Comparison of ENCODE assay signal across 8 cellular contexts in genomic region chr3:14143271-14143605, GRCh38. TPM values are rescaled to one million over a fixed set of nuclear protein-coding genes. Genes with fewer than 3 reads are reported as not detected.
A peak's percentile ranks its signal among the peaks of the same experiment; 100 is the strongest.
DNase-seq lines count a peak whose midpoint lies in the region; ATAC-seq and TF ChIP-seq lines count a peak whose summit lies in the region.

No MANE protein-coding gene starts in this region.

- H3K9me3 Mint-ChIP-seq in activated CD8-positive, alpha-beta T cell treated with anti-CD3 and anti-CD28 coated beads for 36 hours = no peaks in the 10 kb centered on the region
- H3K9me3 Mint-ChIP-seq in stimulated activated memory B cell treated with anti-CD40 and anti-IgM and Interleukin-4, amounts not matched to agents 10 μg/mL and 1 μg/mL and 100 μg/mL, for 72 hours = no peaks in the 10 kb centered on the region

- no peaks in the 10 kb centered on the region for H3K27me3 ChIP-seq in aorta (ENCODE audit: control insufficient read depth in 1 of 2, insufficient read depth in 2 of 2, low read length in 1 of 2)

- peaks cover 43% of the 10 kb centered on the region for H3K4me1 Mint-ChIP-seq in activated CD8-positive, alpha-beta T cell treated with anti-CD3 and anti-CD28 coated beads for 36 hours (ENCODE audit: low read depth)
- H3K4me1 Mint-ChIP-seq in stimulated activated memory B cell treated with anti-CD40 and anti-IgM and Interleukin-4, amounts not matched to agents 10 μg/mL and 1 μg/mL and 100 μg/mL, for 72 hours = peaks cover 23% of the 10 kb centered on the region

- no peaks in the 10 kb centered on the region for H3K27me3 Mint-ChIP-seq in activated CD8-positive, alpha-beta T cell treated with anti-CD3 and anti-CD28 coated beads for 36 hours
- H3K27me3 Mint-ChIP-seq in stimulated activated memory B cell treated with anti-CD40 and anti-IgM and Interleukin-4, amounts not matched to agents 10 μg/mL and 1 μg/mL and 100 μg/mL, for 72 hours = no peaks in the 10 kb centered on the region

- WGBS in aorta, 2 donors = 19 to 20% methylated on average over 4 of the region's 4 CpGs

- H3K4me3 Mint-ChIP-seq in activated CD8-positive, alpha-beta T cell treated with anti-CD3 and anti-CD28 coated beads for 36 hours = no peak overlapping the region
- H3K4me3 Mint-ChIP-seq in stimulated activated memory B cell treated with anti-CD40 and anti-IgM and Interleukin-4, amounts not matched to agents 10 μg/mL and 1 μg/mL and 100 μg/mL, for 72 hours = no peak overlapping the region

- no peaks in the 10 kb centered on the region for H3K9me3 ChIP-seq in HEK293 (ENCODE audit: control insufficient read depth, insufficient read depth, low read depth, low read length)
- H3K9me3 ChIP-seq in aorta (ENCODE audit: control insufficient read depth, low read length) = no peaks in the 10 kb centered on the region

- H3K4me1 ChIP-seq in HEK293 (ENCODE audit: control insufficient read depth, insufficient read depth, low read length) (peaks cover 11% of the 10 kb centered on the region), aorta (ENCODE audit: control insufficient read depth in 1 of 2, insufficient read depth in 2 of 2, low read length in 2 of 2) (peaks cover 3 to 4% of the 10 kb centered on the region in 2 donors)

- H3K36me3 ChIP-seq in HEK293 (ENCODE audit: control insufficient read depth in 2 of 2, insufficient read depth in 1 of 2, low read length in 2 of 2) = peaks cover 0 to 78% of the 10 kb centered on the region in 2 experiments; a peak in 1 of 3 replicates
- peaks cover 0 to 4% of the 10 kb centered on the region in 2 donors for H3K36me3 ChIP-seq in aorta (ENCODE audit: control insufficient read depth in 1 of 2, insufficient read depth in 2 of 2, low read length in 1 of 2)

- ATAC-seq in activated CD8-positive, alpha-beta T cell treated with anti-CD3 and anti-CD28 coated beads for 36 hours = no peak
- no peak for ATAC-seq in stimulated activated memory B cell treated with anti-CD40 and anti-IgM and Interleukin-4, amounts not matched to agents 10 μg/mL and 1 μg/mL and 100 μg/mL, for 72 hours
- no peak for ATAC-seq in aorta (ENCODE audit: low FRiP score)

- POLR2A ChIA-PET in HEK293 (lab: Yijun Ruan, JAX) = interaction anchor here (1.5 to 3.6 kb wide), 2 partner anchors 12 to 35 kb away, joined by 4 to 12 read pairs; partner anchors contain the start of genes LSM3 and XPC
- POLR2A ChIA-PET in activated CD8-positive, alpha-beta T cell treated with anti-CD3 and anti-CD28 coated beads for 36 hours (lab: Charles Lee) = interaction anchor here (0.7 to 3.7 kb wide), 3 partner anchors 10 to 878 kb away, joined by 3 to 23 read pairs (median 11); partner anchors contain the start of genes CHCHD4 and TMEM43

- DNase-seq in activated CD8-positive, alpha-beta T cell treated with anti-CD3 and anti-CD28 coated beads for 36 hours = no peak
- DNase-seq in fibroblast of the aortic adventitia (ENCODE audit: low read depth) (peak; percentile 68), aorta (no peak), SIG-M5 treated with dmso at 0.1 percent for 504 hours (lab: John Stamatoyannopoulos, UW; ENCODE audit: unreplicated experiment) (no peak), SK-N-DZ (ENCODE audit: low spot score) (no peak)
- DNase-seq in activated CD4-positive, CD25-positive, alpha-beta regulatory T cell treated with anti-CD3 and anti-CD28 coated beads, Interleukin-2, amount 50 U/mL, for 72 hours = no peak

- peaks cover 24% of the 10 kb centered on the region for H3K36me3 Mint-ChIP-seq in activated CD8-positive, alpha-beta T cell treated with anti-CD3 and anti-CD28 coated beads for 36 hours (ENCODE audit: low read depth)
- peaks cover 41% of the 10 kb centered on the region for H3K36me3 Mint-ChIP-seq in stimulated activated memory B cell treated with anti-CD40 and anti-IgM and Interleukin-4, amounts not matched to agents 10 μg/mL and 1 μg/mL and 100 μg/mL, for 72 hours

- H3K4me3 ChIP-seq in HEK293 (ENCODE audit: low read depth, low read length) (no peak overlapping the region), fibroblast of the aortic adventitia (ENCODE audit: low read depth, low read length) (no peak overlapping the region), aorta (ENCODE audit: low read length in 2 of 2) (no peak overlapping the region)

- H3K27ac Mint-ChIP-seq in activated CD8-positive, alpha-beta T cell treated with anti-CD3 and anti-CD28 coated beads for 36 hours = peak overlapping the region; percentile 85
- peak overlapping the region; percentile 77 for H3K27ac Mint-ChIP-seq in stimulated activated memory B cell treated with anti-CD40 and anti-IgM and Interleukin-4, amounts not matched to agents 10 μg/mL and 1 μg/mL and 100 μg/mL, for 72 hours

- intact Hi-C loops in activated CD8-positive, alpha-beta T cell treated with anti-CD3 and anti-CD28 coated beads for 36 hours (cut with micrococcal nuclease) = loop anchor here (5.0 kb wide), 1 partner anchor 34 kb away; the partner anchor contains the start of genes LSM3 and XPC
- intact Hi-C loops in aorta (cut with DNase I) = loop anchor here (5.0 to 10.0 kb wide), 2 partner anchors 34 to 262 kb away; partner anchors contain the start of genes LSM3 (in 1 of the 2), SLC6A6 (in 1 of the 2) and XPC (in 1 of the 2)

- CTCF ChIA-PET in HEK293 (lab: Yijun Ruan, JAX) = interaction anchor here (0.6 to 0.7 kb wide), 3 partner anchors 8 to 492 kb away, joined by 3 to 4 read pairs (median 3); no protein-coding TSS in a partner anchor
- CTCF ChIA-PET in activated CD8-positive, alpha-beta T cell treated with anti-CD3 and anti-CD28 coated beads for 36 hours (lab: Charles Lee) = interaction anchor here (0.9 to 1.4 kb wide), 3 partner anchors 17 to 258 kb away, joined by 3 to 5 read pairs (median 3); no protein-coding TSS in a partner anchor

- no peak overlapping the region for H3K27ac ChIP-seq in HEK293 (ENCODE audit: extremely low read depth, low read depth, low read length)
- peak overlapping the region in 1 of 2 donors; percentile 50 for H3K27ac ChIP-seq in aorta (ENCODE audit: low read depth in 1 of 2, low read length in 2 of 2)

- TF ChIP-seq CTCF in HEK293 (tag by site-specific recombination; IDR thresholded peaks at IDR 0.05) = no peak
- TF ChIP-seq CTCF in activated CD8-positive, alpha-beta T cell treated with anti-CD3 and anti-CD28 coated beads for 36 hours (IDR thresholded peaks at IDR 0.05) = no peak
- TF ChIP-seq CTCF in fibroblast of the aortic adventitia (IDR thresholded peaks at IDR 0.05; ENCODE audit: insufficient read depth, low read length) = no peak

TF ChIP-seq in HEK293, 187 proteins besides CTCF, POLR2A, EP300 and RAD21:
- TF ChIP-seq SP7 (tag by site-specific recombination; IDR thresholded peaks at IDR 0.05) (peak; percentile 33; the same call in 1 of the 2 replicates), PRDM6 (tag by site-specific recombination; IDR thresholded peaks at IDR 0.05) (peak; percentile 4; the same call in 1 of the 2 replicates), ZNF16 (tag by site-specific recombination; IDR thresholded peaks at IDR 0.05; ENCODE audit: low read depth) (no peak), ZBTB17 (tag by site-specific recombination; IDR thresholded peaks at IDR 0.05) (0 out of 2 replicates have a peak, but pooled peaks have one; percentile 12)

RNA-seq across cellular contexts. Expression of gene TMEM43, which starts 18.4 kb away (rescaled TPM):
- 10 to 100 TPM; 19.7 to 20.2 TPM for total RNA-seq in activated CD8-positive, alpha-beta T cell treated with anti-CD3 and anti-CD28 coated beads for 36 hours
- total RNA-seq in fibroblast of the aortic adventitia (ENCODE audit: low replicate concordance) (109 and 134 TPM in 2 replicates), aorta (100 to 1,000 TPM; 110 to 132 TPM)
- 100 to 1,000 TPM in 1 of 2 donors, 10 to 100 TPM in 1; 52.0 to 102 TPM for polyA plus RNA-seq in aorta
- polyA plus RNA-seq in SK-N-DZ (2014; cell fraction: cytosol; rRNA removed) = 75.8 and 80.9 TPM in 2 replicates
- 72.5 and 87.5 TPM in 2 replicates for polyA plus RNA-seq in SK-N-DZ (2014; cell fraction: nucleus; rRNA removed)

RNA-seq across cellular contexts. Expression of gene CHCHD4, which starts 18.6 kb away (rescaled TPM):
- total RNA-seq in activated CD8-positive, alpha-beta T cell treated with anti-CD3 and anti-CD28 coated beads for 36 hours = 10 to 100 TPM; 27.6 to 30.2 TPM
- 3.8 and 12.7 TPM in 2 replicates for total RNA-seq in fibroblast of the aortic adventitia (ENCODE audit: low replicate concordance)
- 1 to 10 TPM; 7.5 to 9.4 TPM for total RNA-seq in aorta
- polyA plus RNA-seq in aorta = 10 to 100 TPM in 1 of 2 donors, 1 to 10 TPM in 1; 8.6 to 12.0 TPM
- polyA plus RNA-seq in SK-N-DZ (2014; cell fraction: cytosol; rRNA removed) = 36.0 and 42.6 TPM in 2 replicates
- 19.9 and 26.3 TPM in 2 replicates for polyA plus RNA-seq in SK-N-DZ (2014; cell fraction: nucleus; rRNA removed)

RNA-seq across cellular contexts. Expression of gene XPC, which starts 35.2 kb away (rescaled TPM):
- total RNA-seq in activated CD8-positive, alpha-beta T cell treated with anti-CD3 and anti-CD28 coated beads for 36 hours = 10 to 100 TPM; 23.5 to 24.8 TPM
- total RNA-seq in fibroblast of the aortic adventitia (ENCODE audit: low replicate concordance) (61.6 and 186 TPM in 2 replicates), aorta (10 to 100 TPM; 29.7 to 36.7 TPM)
- 10 to 100 TPM; 14.3 to 37.1 TPM for polyA plus RNA-seq in aorta
- polyA plus RNA-seq in SK-N-DZ (2014; cell fraction: cytosol; rRNA removed) = 32.3 and 35.1 TPM in 2 replicates
- 50.3 and 63.1 TPM in 2 replicates for polyA plus RNA-seq in SK-N-DZ (2014; cell fraction: nucleus; rRNA removed)

RNA-seq across cellular contexts. Expression of gene LSM3, which starts 35.4 kb away (rescaled TPM):
- 10 to 100 TPM; 20.0 to 20.5 TPM for total RNA-seq in activated CD8-positive, alpha-beta T cell treated with anti-CD3 and anti-CD28 coated beads for 36 hours
- 5.6 and 15.6 TPM in 2 replicates for total RNA-seq in fibroblast of the aortic adventitia (ENCODE audit: low replicate concordance)
- 1 to 10 TPM; 7.1 to 9.0 TPM for total RNA-seq in aorta
- 10 to 100 TPM; 11.4 to 19.5 TPM for polyA plus RNA-seq in aorta
- polyA plus RNA-seq in SK-N-DZ (2014; cell fraction: cytosol; rRNA removed) = 42.8 and 54.0 TPM in 2 replicates
- polyA plus RNA-seq in SK-N-DZ (2014; cell fraction: nucleus; rRNA removed) = 31.0 and 39.0 TPM in 2 replicates
